In the genomic region with DNA sequence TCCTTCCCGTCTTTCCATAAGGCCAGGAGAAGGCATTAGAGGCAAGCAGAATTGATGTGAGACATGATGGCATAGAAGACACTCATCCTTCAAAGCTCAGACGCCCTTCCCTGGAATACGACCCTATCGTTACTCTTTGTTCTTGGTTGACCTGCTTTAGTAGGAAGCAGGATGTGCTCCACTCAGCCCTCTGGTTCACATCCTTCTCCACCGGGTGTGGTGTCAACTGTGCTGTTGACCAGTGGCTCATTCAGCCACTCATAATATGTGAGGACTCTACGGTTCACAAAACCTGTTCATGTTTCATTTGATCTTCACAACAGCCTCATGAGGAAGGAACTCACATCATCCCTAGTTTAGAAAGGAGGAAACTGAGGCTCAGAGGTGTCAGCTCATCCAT, we compare ENCODE assay signal across 26 cellular contexts. TPM values are rescaled to one million over a fixed set of nuclear protein-coding genes. Genes with fewer than 3 reads are reported as not detected.
"Had no signal": no experiment of that assay in that cellular context is flagged by ENCODE, and none has a peak within 500 bp of the region (broad histone marks: within the 10 kb centered on the region; RNA-seq: fewer than 3 reads in every experiment).

No MANE protein-coding gene starts in this region.

- ATAC-seq: activated CD4-positive, alpha-beta T cell treated with anti-CD3 and anti-CD28 coated beads for 36 hours; activated CD8-positive, alpha-beta T cell treated with anti-CD3 and anti-CD28 coated beads, Interleukin-2, amount 10 ng/mL, durations not matched to agents 7 days and 5 days; activated T-cell treated with anti-CD3 and anti-CD28 coated beads, Interleukin-2, amount 50 U/mL, for 4 hours; activated T-helper 17 cell treated with anti-CD3 and anti-CD28 coated beads, Interleukin-2, amount 50 U/mL, for 72 hours; esophagus mucosa had no signal

- H3K27me3 ChIP-seq: brain microvascular endothelial cell had no signal

- H3K36me3 Mint-ChIP-seq: activated CD4-positive, alpha-beta memory T cell treated with anti-CD3 and anti-CD28 coated beads for 36 hours; activated naive CD8-positive, alpha-beta T cell had no signal

- H3K4me1 Mint-ChIP-seq: activated CD4-positive, alpha-beta T cell treated with anti-CD3 and anti-CD28 coated beads for 36 hours; activated CD4-positive, alpha-beta T cell treated with anti-CD3 and anti-CD28 coated beads, Interleukin-2, amount 10 ng/mL, durations not matched to agents 24 days and 14 days; activated T-helper 17 cell treated with anti-CD3 and anti-CD28 coated beads, Interleukin-2, amount 50 U/mL, for 72 hours; central memory CD8-positive, alpha-beta T cell had no signal

- H3K27ac ChIP-seq: brain microvascular endothelial cell had no signal

- H3K9me3 Mint-ChIP-seq: activated CD4-positive, alpha-beta memory T cell treated with anti-CD3 and anti-CD28 coated beads for 36 hours; activated CD4-positive, alpha-beta T cell treated with anti-CD3 and anti-CD28 coated beads, Interleukin-2, amount 10 ng/mL, durations not matched to agents 24 days and 14 days; activated T-cell treated with anti-CD3 and anti-CD28 coated beads, Interleukin-2, amount 50 U/mL, for 4 hours; activated T-helper 17 cell treated with anti-CD3 and anti-CD28 coated beads, Interleukin-2, amount 50 U/mL, for 72 hours; central memory CD8-positive, alpha-beta T cell had no signal

- H3K36me3 ChIP-seq: brain microvascular endothelial cell had no signal

- DNase-seq: activated CD4-positive, alpha-beta memory T cell treated with anti-CD3 and anti-CD28 coated beads for 36 hours; activated CD4-positive, alpha-beta T cell treated with anti-CD3 and anti-CD28 coated beads for 36 hours; activated CD4-positive, alpha-beta T cell treated with anti-CD3 and anti-CD28 coated beads, Interleukin-2, amount 10 ng/mL, durations not matched to agents 24 days and 14 days; activated CD4-positive, CD25-positive, alpha-beta regulatory T cell; activated CD4-positive, CD25-positive, alpha-beta regulatory T cell treated with anti-CD3 and anti-CD28 coated beads, Interleukin-2, amount 50 U/mL, for 72 hours; activated CD8-positive, alpha-beta T cell treated with anti-CD3 and anti-CD28 coated beads, Interleukin-2, amount 10 ng/mL, durations not matched to agents 7 days and 5 days; activated effector memory CD4-positive, alpha-beta T cell treated with Interleukin-2 at 50 U/mL for 16 hours; activated gamma-delta T cell treated with Interleukin-2 at 50 U/mL for 16 hours; activated naive CD4-positive, alpha-beta T cell treated with anti-CD3 and anti-CD28 coated beads, Interleukin-2, amount 50 U/mL, for 16 hours; activated naive CD4-positive, alpha-beta T cell treated with Interleukin-2 at 50 U/mL for 16 hours; activated T-cell treated with anti-CD3 and anti-CD28 coated beads, Interleukin-2, amount 50 U/mL, for 4 hours; amniotic stem cell; anterior cingulate cortex; brain microvascular endothelial cell; cortex of kidney; dermis blood vessel endothelial cell; effector CD8-positive, alpha-beta T cell; foreskin fibroblast; T-helper 2 cell had no signal

- H3K27ac Mint-ChIP-seq: activated CD4-positive, alpha-beta memory T cell treated with anti-CD3 and anti-CD28 coated beads for 36 hours; activated CD4-positive, alpha-beta T cell treated with anti-CD3 and anti-CD28 coated beads for 36 hours; activated CD4-positive, alpha-beta T cell treated with anti-CD3 and anti-CD28 coated beads, Interleukin-2, amount 10 ng/mL, durations not matched to agents 24 days and 14 days; activated CD8-positive, alpha-beta T cell treated with anti-CD3 and anti-CD28 coated beads, Interleukin-2, amount 10 ng/mL, durations not matched to agents 7 days and 5 days; activated naive CD8-positive, alpha-beta T cell; activated T-helper 17 cell treated with anti-CD3 and anti-CD28 coated beads, Interleukin-2, amount 50 U/mL, for 72 hours had no signal

- H3K4me3 Mint-ChIP-seq: activated CD4-positive, alpha-beta memory T cell treated with anti-CD3 and anti-CD28 coated beads for 36 hours; activated CD4-positive, alpha-beta T cell treated with anti-CD3 and anti-CD28 coated beads for 36 hours; activated CD4-positive, alpha-beta T cell treated with anti-CD3 and anti-CD28 coated beads, Interleukin-2, amount 10 ng/mL, durations not matched to agents 24 days and 14 days; activated CD8-positive, alpha-beta T cell treated with anti-CD3 and anti-CD28 coated beads, Interleukin-2, amount 10 ng/mL, durations not matched to agents 7 days and 5 days; activated naive CD8-positive, alpha-beta T cell; activated T-cell treated with anti-CD3 and anti-CD28 coated beads, Interleukin-2, amount 50 U/mL, for 4 hours; activated T-helper 17 cell treated with anti-CD3 and anti-CD28 coated beads, Interleukin-2, amount 50 U/mL, for 72 hours; central memory CD8-positive, alpha-beta T cell had no signal

RNA-seq across cellular contexts. Expression of a gene that starts 47.1 kb away (rescaled TPM):
- total RNA-seq: activated CD4-positive, alpha-beta memory T cell treated with anti-CD3 and anti-CD28 coated beads for 36 hours; activated CD4-positive, alpha-beta T cell treated with anti-CD3 and anti-CD28 coated beads for 36 hours; activated CD4-positive, alpha-beta T cell treated with anti-CD3 and anti-CD28 coated beads, Interleukin-2, amount 10 ng/mL, durations not matched to agents 24 days and 14 days; activated CD8-positive, alpha-beta memory T cell treated with anti-CD3 and anti-CD28 coated beads for 36 hours; activated CD8-positive, alpha-beta T cell treated with anti-CD3 and anti-CD28 coated beads, Interleukin-2, amount 10 ng/mL, durations not matched to agents 7 days and 5 days; activated T-helper 17 cell treated with anti-CD3 and anti-CD28 coated beads, Interleukin-2, amount 50 U/mL, for 72 hours; bronchial epithelial cell; dermis blood vessel endothelial cell; T-helper 1 cell treated with Interleukin-12 subunit alpha and Interleukin-12 subunit beta and Interleukin-4 antibody, amounts not matched to agents 30 ng/mL and 1 ng/mL, for 36 hours had no signal
